14 cellular contexts compared by ENCODE assay signal in genomic region chr22:17483670-17484372, GRCh38.
A peak's percentile ranks its signal among the peaks of the same experiment; 100 is the strongest.
DNase-seq lines count a peak whose midpoint lies in the region; ATAC-seq and TF ChIP-seq lines count a peak whose summit lies in the region.
"Had no signal": no experiment of that assay in that cellular context is flagged by ENCODE, and none has a peak within 500 bp of the region (broad histone marks: within the 10 kb centered on the region; RNA-seq: fewer than 3 reads in every experiment).

No MANE protein-coding gene starts in this region.

- H3K27me3 ChIP-seq in left lung, result no peaks in the 10 kb centered on the region
- H3K27me3 ChIP-seq: gastroesophageal sphincter, SJCRH30 had no signal

- DNase-seq in ACHN (peak; percentile 4), SIG-M5 treated with dmso at 0.1 percent for 504 hours (lab: John Stamatoyannopoulos, UW; ENCODE audit: unreplicated experiment) (peak; percentile 72), left lung (no peak), DMS 273 (lab: John Stamatoyannopoulos, UW; ENCODE audit: unreplicated experiment) (no peak), 8988T (no peak)
- DNase-seq: activated CD4-positive, alpha-beta T cell treated with anti-CD3 and anti-CD28 coated beads, Interleukin-2, amount 10 ng/mL, durations not matched to agents 7 days and 5 days; activated T-cell treated with anti-CD3 and anti-CD28 coated beads, Interleukin-2, amount 50 U/mL, for 48 hours; NCI-H82; SJCRH30; substantia nigra had no signal

- TF ChIP-seq CTCF in left lung (IDR thresholded peaks at IDR 0.05), result no peak

- no peaks in the 10 kb centered on the region for H3K9me3 ChIP-seq in left lung
- H3K9me3 ChIP-seq: gastroesophageal sphincter, SJCRH30 had no signal

- no peak overlapping the region for H3K27ac ChIP-seq in left lung
- H3K27ac ChIP-seq: SJCRH30 had no signal

- in situ Hi-C loops in ACHN (cut with HindIII; ENCODE audit: low pct_ligation_motif_present, low pct_unique_long_range_greater_than_20kb, low sequenced_read_pairs), result no loop called here

- ATAC-seq in HG03342 (IDR thresholded peaks at IDR 0.05; ENCODE audit: unreplicated experiment) (peak; percentile 46), left lung (peak; percentile 68), GM21825 (IDR thresholded peaks at IDR 0.05; ENCODE audit: unreplicated experiment) (no peak), HG02852 (IDR thresholded peaks at IDR 0.05; ENCODE audit: unreplicated experiment) (no peak)
- ATAC-seq: gastroesophageal sphincter had no signal

- no peak overlapping the region for H3K4me3 ChIP-seq in left lung
- H3K4me3 ChIP-seq: gastroesophageal sphincter, SJCRH30 had no signal

- no peaks in the 10 kb centered on the region for H3K36me3 ChIP-seq in left lung
- H3K36me3 ChIP-seq: gastroesophageal sphincter had no signal

- peaks cover 0 to 7% of the 10 kb centered on the region in 2 donors for H3K4me1 ChIP-seq in left lung
- H3K4me1 ChIP-seq: SJCRH30 had no signal

- intact Hi-C loops in left lung (cut with DNase I), result no loop called here

Comparison
In these comparisons a context has a peak if more than half of its experiments do, and no peak if none do; other contexts are left out.
1. DNase-seq: peak in ACHN (single experiment) and SIG-M5 treated with dmso at 0.1 percent for 504 hours (single experiment); none in left lung (0 of 2), DMS 273 (single experiment) and 8988T (single experiment).
2. ATAC-seq: peak in HG03342 (single experiment) and left lung (single experiment); none in GM21825 (single experiment) and HG02852 (single experiment).